In the genomic region with DNA sequence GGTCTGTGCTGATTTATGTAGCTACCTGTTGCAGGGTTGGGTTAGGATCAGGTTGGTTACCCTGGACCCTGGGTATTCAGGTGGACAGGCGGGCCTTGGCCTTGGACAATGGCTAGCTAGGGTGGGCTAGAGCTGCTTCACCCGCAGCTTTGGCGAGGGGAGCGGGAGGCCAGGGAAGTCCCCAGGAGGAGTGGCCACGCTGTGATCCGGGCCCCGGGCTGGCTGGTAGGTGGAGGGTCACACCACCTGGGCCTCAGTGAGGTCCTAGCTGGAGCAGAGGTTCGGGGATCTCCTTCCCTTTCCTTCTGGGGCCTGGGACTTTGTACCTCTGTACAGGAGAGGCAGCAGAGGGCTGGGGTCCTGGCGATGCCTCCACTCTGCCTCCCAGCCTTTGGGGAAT, we compare ENCODE assay signal across 23 cellular contexts. TPM values are rescaled to one million over a fixed set of nuclear protein-coding genes. Genes with fewer than 3 reads are reported as not detected.
DNase-seq lines count a peak whose midpoint lies in the region; ATAC-seq and TF ChIP-seq lines count a peak whose summit lies in the region.
"Had no signal": no experiment of that assay in that cellular context is flagged by ENCODE, and none has a peak within 500 bp of the region (broad histone marks: within the 10 kb centered on the region; RNA-seq: fewer than 3 reads in every experiment).

No MANE protein-coding gene starts in this region.

- intact Hi-C loops in right cardiac atrium (cut with DNase I) (loop anchor here (10.0 kb wide), 2 partner anchors 145 to 155 kb away; a partner anchor contains a TSS), Right ventricle myocardium inferior (cut with DNase I) (loop anchor here (5.0 kb wide), 1 partner anchor 147 kb away; a partner anchor contains a TSS), IMR-90 (cut with micrococcal nuclease) (loop anchor here (2.0 to 10.0 kb wide), 2 partner anchors 175 to 215 kb away; a partner anchor contains a TSS)
- intact Hi-C loops in activated CD4-positive, alpha-beta memory T cell treated with anti-CD3 and anti-CD28 coated beads for 36 hours (cut with micrococcal nuclease): no loop called here

- H3K23ac ChIP-seq in IMR-90 (ENCODE audit: low read depth, low read length): no peak overlapping the region

- dilution Hi-C loops in IMR-90 (cut with HindIII; ENCODE audit: low sequenced_read_pairs, unreplicated experiment): no loop called here

- H3K4me1 Mint-ChIP-seq in activated T-helper 17 cell treated with anti-CD3 and anti-CD28 coated beads, Interleukin-2, amount 50 U/mL, for 72 hours: peaks cover 16% of the 10 kb centered on the region
- H3K4me1 Mint-ChIP-seq in stimulated activated naive B cell treated with anti-CD40 and anti-IgM and Interleukin-4, amounts not matched to agents 10 μg/mL and 1 μg/mL and 100 μg/mL, for 72 hours: peaks cover 19 to 45% of the 10 kb centered on the region in 2 donors
- peaks cover 27% of the 10 kb centered on the region for H3K4me1 Mint-ChIP-seq in activated CD4-positive, alpha-beta memory T cell treated with anti-CD3 and anti-CD28 coated beads for 36 hours (ENCODE audit: low read depth)

- ATAC-seq in right cardiac atrium (no peak), Right ventricle myocardium inferior (no peak), IMR-90 (ENCODE audit: low read depth) (no peak), HG03457 (IDR thresholded peaks at IDR 0.05; ENCODE audit: unreplicated experiment) (no peak)
- ATAC-seq in activated T-helper 17 cell treated with anti-CD3 and anti-CD28 coated beads, Interleukin-2, amount 50 U/mL, for 72 hours (replicated peaks): no peak
- no peak for ATAC-seq in stimulated activated naive B cell treated with anti-CD40 and anti-IgM and Interleukin-4, amounts not matched to agents 10 μg/mL and 1 μg/mL and 100 μg/mL, for 72 hours (replicated peaks)

- H3K14ac ChIP-seq in IMR-90 (replicated peaks; ENCODE audit: low read depth, low read length): no peak overlapping the region

- no peak overlapping the region for H2AFZ ChIP-seq in IMR-90 (replicated peaks; ENCODE audit: low read length, poor library complexity)
- H2AFZ ChIP-seq: GM23248 had no signal

- no peak overlapping the region for H3K4me3 ChIP-seq in right cardiac atrium (ENCODE audit: low read length)
- no peak overlapping the region for H3K4me3 ChIP-seq in IMR-90 (ENCODE audit: insufficient read depth, low read depth, low read length)
- H3K4me3 ChIP-seq: GM23248 had no signal

- DNase-seq in right cardiac atrium (peak in 2 of 3 donors; percentile 51 to 68), Right ventricle myocardium inferior (ENCODE audit: missing footprints) (no peak), IMR-90 (no peak), A172 (ENCODE audit: low spot score) (no peak)
- no peak for DNase-seq in stimulated activated naive B cell treated with anti-CD40 and anti-IgM and Interleukin-4, amounts not matched to agents 10 μg/mL and 1 μg/mL and 100 μg/mL, for 72 hours
- DNase-seq in activated CD4-positive, alpha-beta memory T cell treated with anti-CD3 and anti-CD28 coated beads for 36 hours: no peak
- DNase-seq: COR-L47, DMS 273 treated with DMSO at 0.1 percent for 48 hours, GDM1, GM23248, HCEC 1CT, KBM-7, MV-4-11, NCI-H1694 treated with DMSO at 0.1 percent for 48 hours, NCI-H2107, NCI-H510A, NCI-H774, OCI-M1, SIG-M5 had no signal

- no peak for TF ChIP-seq RAD21 in IMR-90 (IDR thresholded peaks at IDR 0.05; ENCODE audit: low read length)

- H3K4me3 Mint-ChIP-seq in activated T-helper 17 cell treated with anti-CD3 and anti-CD28 coated beads, Interleukin-2, amount 50 U/mL, for 72 hours: peak overlapping the region; percentile 97
- H3K4me3 Mint-ChIP-seq in stimulated activated naive B cell treated with anti-CD40 and anti-IgM and Interleukin-4, amounts not matched to agents 10 μg/mL and 1 μg/mL and 100 μg/mL, for 72 hours: no peak overlapping the region
- H3K4me3 Mint-ChIP-seq in activated CD4-positive, alpha-beta memory T cell treated with anti-CD3 and anti-CD28 coated beads for 36 hours: no peak overlapping the region
- H3K4me3 Mint-ChIP-seq: CD14-positive monocyte had no signal

- no peak overlapping the region for H3K4me2 ChIP-seq in IMR-90 (ENCODE audit: low read depth, low read length)

- H3K18ac ChIP-seq in IMR-90 (ENCODE audit: low read depth, low read length): no peak overlapping the region

- no peak overlapping the region for H3K56ac ChIP-seq in IMR-90 (ENCODE audit: extremely low read depth, insufficient read depth, low read length)

- no peaks in the 10 kb centered on the region for H3K9me3 Mint-ChIP-seq in activated T-helper 17 cell treated with anti-CD3 and anti-CD28 coated beads, Interleukin-2, amount 50 U/mL, for 72 hours
- peaks cover 4 to 5% of the 10 kb centered on the region in 2 donors for H3K9me3 Mint-ChIP-seq in stimulated activated naive B cell treated with anti-CD40 and anti-IgM and Interleukin-4, amounts not matched to agents 10 μg/mL and 1 μg/mL and 100 μg/mL, for 72 hours
- peaks cover 5% of the 10 kb centered on the region for H3K9me3 Mint-ChIP-seq in activated CD4-positive, alpha-beta memory T cell treated with anti-CD3 and anti-CD28 coated beads for 36 hours

- 82% methylated on average over 9 of the region's 9 CpGs for WGBS in right cardiac atrium
- WGBS in IMR-90 (ENCODE audit: extremely low coverage in 2 of 2, insufficient read length in 1 of 2), 2 experiments: no CpG with 5 or more reads among the region's 9 CpGs

- TF ChIP-seq CTCF in IMR-90 (conservative IDR thresholded peaks at IDR 0.05; ENCODE audit: low read depth, low read length): no peak

- no peak overlapping the region for H3K27ac Mint-ChIP-seq in activated T-helper 17 cell treated with anti-CD3 and anti-CD28 coated beads, Interleukin-2, amount 50 U/mL, for 72 hours
- H3K27ac Mint-ChIP-seq in stimulated activated naive B cell treated with anti-CD40 and anti-IgM and Interleukin-4, amounts not matched to agents 10 μg/mL and 1 μg/mL and 100 μg/mL, for 72 hours: peak overlapping the region; percentile 25
- H3K27ac Mint-ChIP-seq in activated CD4-positive, alpha-beta memory T cell treated with anti-CD3 and anti-CD28 coated beads for 36 hours: no peak overlapping the region
- H3K27ac Mint-ChIP-seq: CD14-positive monocyte had no signal

- no peak overlapping the region for H2BK15ac ChIP-seq in IMR-90 (ENCODE audit: low read depth, low read length)

- no TSS peak for BruUV-seq in IMR-90 (replicated peaks; lab: Mats Ljungman, UMichigan)

- H3K27me3 ChIP-seq in right cardiac atrium (ENCODE audit: control insufficient read depth, insufficient read depth) (no peaks in the 10 kb centered on the region), IMR-90 (ENCODE audit: control insufficient read depth, insufficient read depth, low read length) (no peaks in the 10 kb centered on the region)

- no peaks in the 10 kb centered on the region for H3K27me3 Mint-ChIP-seq in activated T-helper 17 cell treated with anti-CD3 and anti-CD28 coated beads, Interleukin-2, amount 50 U/mL, for 72 hours
- H3K27me3 Mint-ChIP-seq in stimulated activated naive B cell treated with anti-CD40 and anti-IgM and Interleukin-4, amounts not matched to agents 10 μg/mL and 1 μg/mL and 100 μg/mL, for 72 hours: no peaks in the 10 kb centered on the region
- no peaks in the 10 kb centered on the region for H3K27me3 Mint-ChIP-seq in activated CD4-positive, alpha-beta memory T cell treated with anti-CD3 and anti-CD28 coated beads for 36 hours

- H3K36me3 ChIP-seq in IMR-90 (ENCODE audit: control insufficient read depth, insufficient read depth, low read length): no peaks in the 10 kb centered on the region

- peaks cover 15% of the 10 kb centered on the region for H3K36me3 Mint-ChIP-seq in activated T-helper 17 cell treated with anti-CD3 and anti-CD28 coated beads, Interleukin-2, amount 50 U/mL, for 72 hours (ENCODE audit: low read depth)
- peaks cover 1 to 5% of the 10 kb centered on the region in 2 donors for H3K36me3 Mint-ChIP-seq in stimulated activated naive B cell treated with anti-CD40 and anti-IgM and Interleukin-4, amounts not matched to agents 10 μg/mL and 1 μg/mL and 100 μg/mL, for 72 hours
- H3K36me3 Mint-ChIP-seq in activated CD4-positive, alpha-beta memory T cell treated with anti-CD3 and anti-CD28 coated beads for 36 hours: peaks cover 2% of the 10 kb centered on the region

- H3K27ac ChIP-seq in right cardiac atrium (ENCODE audit: low read length): no peak overlapping the region
- H3K27ac ChIP-seq in IMR-90 (ENCODE audit: insufficient read depth, low read length): no peak overlapping the region
- H3K27ac ChIP-seq: GM23248 had no signal

- CTCF ChIA-PET in IMR-90 (lab: Yijun Ruan, JAX): interaction anchor here (1.1 to 1.5 kb wide), 2 partner anchors 111 to 214 kb away, joined by 5 to 7 read pairs; no protein-coding TSS in a partner anchor
- CTCF ChIA-PET in activated CD4-positive, alpha-beta memory T cell treated with anti-CD3 and anti-CD28 coated beads for 36 hours (lab: Charles Lee): interaction anchor here (0.6 to 3.3 kb wide), 19 partner anchors 7 to 1132 kb away, joined by 3 to 39 read pairs (median 6); a partner anchor contains a TSS

- no peak overlapping the region for H4K8ac ChIP-seq in IMR-90 (ENCODE audit: low read depth in 2 of 2, low read length in 2 of 2)

- H2BK20ac ChIP-seq in IMR-90 (ENCODE audit: low read depth, low read length): no peak overlapping the region

- no peaks in the 10 kb centered on the region for H4K20me1 ChIP-seq in IMR-90 (ENCODE audit: insufficient read depth, low read length)

- H4K91ac ChIP-seq in IMR-90 (ENCODE audit: insufficient read depth, low read depth, low read length): no peak overlapping the region

- no peak overlapping the region for H3K9ac ChIP-seq in IMR-90 (ENCODE audit: low read depth, low read length)
- H3K9ac ChIP-seq: GM23248 had no signal

- H3K4ac ChIP-seq in IMR-90 (ENCODE audit: low read depth, low read length): no peak overlapping the region

- no peak overlapping the region for H4K5ac ChIP-seq in IMR-90 (ENCODE audit: low read depth, low read length)

- H3K4me1 ChIP-seq in right cardiac atrium (ENCODE audit: control insufficient read depth, insufficient read depth, low read length) (no peaks in the 10 kb centered on the region), IMR-90 (ENCODE audit: control insufficient read depth, insufficient read depth, low read length) (no peaks in the 10 kb centered on the region)

- H2AK5ac ChIP-seq in IMR-90 (ENCODE audit: low read depth, low read length): no peak overlapping the region

- H2BK5ac ChIP-seq in IMR-90 (ENCODE audit: low read depth, low read length, poor library complexity, severe bottlenecking): no peak overlapping the region

- peak overlapping the region; percentile 72 for H2AK9ac ChIP-seq in IMR-90 (replicated peaks; ENCODE audit: low read depth, low read length, poor library complexity)

- POLR2A ChIA-PET in IMR-90 (lab: Charles Lee; ENCODE audit: unreplicated experiment): no interaction called here
- POLR2A ChIA-PET in activated CD4-positive, alpha-beta memory T cell treated with anti-CD3 and anti-CD28 coated beads for 36 hours (lab: Charles Lee): interaction anchor here (1.2 to 2.3 kb wide), 3 partner anchors 178 to 193 kb away, joined by 3 to 15 read pairs (median 8); a partner anchor contains a TSS

- H3K9me1 ChIP-seq in IMR-90 (ENCODE audit: insufficient read depth, low read length): no peaks in the 10 kb centered on the region

- TF ChIP-seq POLR2A in IMR-90 (IDR thresholded peaks at IDR 0.05; ENCODE audit: low read depth, low read length): no peak

- in situ Hi-C loops in IMR-90 (cut with MboI; ENCODE audit: low sequenced_read_pairs): loop anchor here (5.0 kb wide), 1 partner anchor 212 kb away; no protein-coding TSS in a partner anchor

- H2BK120ac ChIP-seq in IMR-90 (ENCODE audit: low read depth, low read length): no peak overlapping the region

- H3K9me3 ChIP-seq in right cardiac atrium (ENCODE audit: control insufficient read depth, low read length): no peaks in the 10 kb centered on the region
- H3K9me3 ChIP-seq in IMR-90 (ENCODE audit: control insufficient read depth, insufficient read depth, low read length): no peaks in the 10 kb centered on the region

- no peaks in the 10 kb centered on the region for H3K79me1 ChIP-seq in IMR-90 (ENCODE audit: low read depth in 1 of 2, low read length in 2 of 2)

RNA-seq across cellular contexts. Expression of a gene that starts 9.8 kb away (rescaled TPM):
- total RNA-seq in right cardiac atrium: not detected
- 0.05 TPM for polyA plus RNA-seq in right cardiac atrium
- total RNA-seq in Right ventricle myocardium inferior: not detected
- total RNA-seq in IMR-90 (2012; rRNA removed): not detected in 2 replicates
- polyA plus RNA-seq in IMR-90 (2012; rRNA removed): not detected in 2 replicates
- not detected in 2 replicates for polyA plus RNA-seq in IMR-90 (2012; cell fraction: cytosol; rRNA removed)
- polyA plus RNA-seq in IMR-90 (2012; cell fraction: nucleus; rRNA removed; ENCODE audit: low replicate concordance): not detected in 2 replicates
- total RNA-seq in activated T-helper 17 cell treated with anti-CD3 and anti-CD28 coated beads, Interleukin-2, amount 50 U/mL, for 72 hours: under 1 TPM in 1 of 2 donors, not detected in 1; 0.58 TPM
- not detected in 2 replicates for total RNA-seq in A172 (2014; rRNA removed; shearing (Covaris generic))
- total RNA-seq in activated CD4-positive, alpha-beta memory T cell treated with anti-CD3 and anti-CD28 coated beads for 36 hours: under 1 TPM; 0.10 to 0.12 TPM
- total RNA-seq: Daoy, GM23248 had no signal
- polyA plus RNA-seq: CD14-positive monocyte, GM23248 had no signal

RNA-seq across cellular contexts. Expression of a gene that starts 20.6 kb away (rescaled TPM):
- 1 to 10 TPM; 5.2 to 6.8 (median 5.4) TPM for total RNA-seq in right cardiac atrium
- 7.4 TPM for polyA plus RNA-seq in right cardiac atrium
- 1.2 TPM for total RNA-seq in Right ventricle myocardium inferior
- total RNA-seq in IMR-90 (2012; rRNA removed): not detected in 2 replicates
- not detected in 2 replicates for polyA plus RNA-seq in IMR-90 (2012; rRNA removed)
- not detected in 2 replicates for polyA plus RNA-seq in IMR-90 (2012; cell fraction: cytosol; rRNA removed)
- not detected in 2 replicates for polyA plus RNA-seq in IMR-90 (2012; cell fraction: nucleus; rRNA removed; ENCODE audit: low replicate concordance)
- 10 to 100 TPM; 13.1 to 77.6 TPM for total RNA-seq in activated T-helper 17 cell treated with anti-CD3 and anti-CD28 coated beads, Interleukin-2, amount 50 U/mL, for 72 hours
- total RNA-seq in A172 (2014; rRNA removed; shearing (Covaris generic)): 0.10 TPM in 1 of 2 replicates, not detected in the other
- total RNA-seq in activated CD4-positive, alpha-beta memory T cell treated with anti-CD3 and anti-CD28 coated beads for 36 hours: 10 to 100 TPM; 47.4 to 47.6 TPM
- total RNA-seq: Daoy, GM23248 had no signal
- polyA plus RNA-seq: GM23248 had no signal

Comparison
In these comparisons a context has a peak if more than half of its experiments do, and no peak if none do; other contexts are left out.
1. DNase-seq: peak in right cardiac atrium (2 of 3); none in Right ventricle myocardium inferior (single experiment), IMR-90 (single experiment), stimulated activated naive B cell treated with anti-CD40 and anti-IgM and Interleukin-4, amounts not matched to agents 10 μg/mL and 1 μg/mL and 100 μg/mL, for 72 hours (single experiment), A172 (single experiment) and activated CD4-positive, alpha-beta memory T cell treated with anti-CD3 and anti-CD28 coated beads for 36 hours (single experiment).